15 cellular contexts compared by ENCODE assay signal in the genomic region with DNA sequence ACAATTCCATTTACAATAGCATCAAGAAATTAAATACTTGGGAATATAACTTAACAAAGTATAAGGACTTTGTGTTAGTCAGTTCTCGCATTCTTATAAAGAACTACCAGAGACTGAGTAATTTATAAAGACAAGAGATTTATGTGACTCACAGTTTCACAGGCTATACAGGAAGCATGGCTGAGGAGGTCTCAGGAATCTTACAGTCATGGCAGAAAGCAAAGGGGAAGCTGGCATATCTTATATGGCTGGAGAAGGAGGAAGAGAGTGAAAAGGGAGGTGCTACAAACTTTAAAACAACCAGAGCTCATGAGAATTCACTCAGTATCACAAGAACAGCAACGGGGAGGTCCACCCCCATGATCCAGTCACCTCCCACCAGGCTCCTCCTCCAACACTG. TPM values are rescaled to one million over a fixed set of nuclear protein-coding genes. Genes with fewer than 3 reads are reported as not detected.
DNase-seq lines count a peak whose midpoint lies in the region; ATAC-seq and TF ChIP-seq lines count a peak whose summit lies in the region.
"Had no signal": no experiment of that assay in that cellular context is flagged by ENCODE, and none has a peak within 500 bp of the region (broad histone marks: within the 10 kb centered on the region; RNA-seq: fewer than 3 reads in every experiment).

No MANE protein-coding gene starts in this region.

- H3K79me1 ChIP-seq in neuronal stem cell (ENCODE audit: low read depth, low read length): no peaks in the 10 kb centered on the region

- no peak overlapping the region for H3K4me3 ChIP-seq in neuronal stem cell (ENCODE audit: low read length in 2 of 2)

- no peaks in the 10 kb centered on the region for H3K36me3 ChIP-seq in neuronal stem cell (replicated peaks in 1 of 2; ENCODE audit: control insufficient read depth in 2 of 2, insufficient read depth in 2 of 2, low read length in 2 of 2)

- H3K4me1 ChIP-seq in neuronal stem cell (ENCODE audit: control insufficient read depth in 2 of 2, insufficient read depth in 1 of 2, low read depth in 1 of 2, low read length in 2 of 2): no peaks in the 10 kb centered on the region

- H4K8ac ChIP-seq in neuronal stem cell (ENCODE audit: low read depth, low read length): no peak overlapping the region

- H3K9ac ChIP-seq in neuronal stem cell (ENCODE audit: low read depth, low read length, poor library complexity): no peak overlapping the region

- H3K9me3 ChIP-seq in neuronal stem cell (replicated peaks in 1 of 2; ENCODE audit: control insufficient read depth in 2 of 2, insufficient read depth in 1 of 2, low read depth in 1 of 2, low read length in 2 of 2): no peaks in the 10 kb centered on the region

- H2BK15ac ChIP-seq in neuronal stem cell (ENCODE audit: low read length): no peak overlapping the region

- H3K14ac ChIP-seq in neuronal stem cell (ENCODE audit: low read length): no peak overlapping the region

- no peak for TF ChIP-seq POLR2A in erythroblast (IDR thresholded peaks at IDR 0.05; ENCODE audit: low read length)

- DNase-seq in AML-193 (lab: John Stamatoyannopoulos, UW) (peak; percentile 4 to 7), HK-2 (ENCODE audit: unreplicated experiment) (peak; percentile 29), amniotic epithelial cell (ENCODE audit: low read depth) (peak; percentile 31), iris pigment epithelial cell (ENCODE audit: low read depth) (peak; percentile 62), neuronal stem cell (ENCODE audit: low spot score) (no peak), erythroblast (lab: John Stamatoyannopoulos, UW) (no peak)
- DNase-seq in activated CD8-positive, alpha-beta memory T cell treated with anti-CD3 and anti-CD28 coated beads for 24 hours: no peak
- DNase-seq in activated CD8-positive, alpha-beta memory T cell treated with anti-CD3 and anti-CD28 coated beads, Interleukin-2, amount 10 ng/mL, durations not matched to agents 7 days and 5 days: no peak
- DNase-seq: effector CD4-positive, alpha-beta T cell; NCI-H1930; stimulated activated CD4-positive, alpha-beta T cell treated with anti-CD3 and anti-CD28 coated beads, Interleukin-15, amount 100 ng/mL, for 24 hours; stimulated activated naive CD4-positive, alpha-beta T cell had no signal

- H3K27me3 ChIP-seq in neuronal stem cell (ENCODE audit: control insufficient read depth in 3 of 3, insufficient read depth in 3 of 3, low read depth in 1 of 3, low read length in 3 of 3): no peaks in the 10 kb centered on the region

- H4K91ac ChIP-seq in neuronal stem cell (ENCODE audit: low read depth, low read length, poor library complexity): no peak overlapping the region

- CTCF ChIA-PET in activated CD8-positive, alpha-beta memory T cell treated with anti-CD3 and anti-CD28 coated beads, Interleukin-2, amount 10 ng/mL, durations not matched to agents 7 days and 5 days (lab: Charles Lee): interaction anchor here (0.7 to 1.4 kb wide), 2 partner anchors 71 to 89 kb away, joined by 3 to 4 read pairs; no protein-coding TSS in a partner anchor

- H3K27ac Mint-ChIP-seq in activated CD8-positive, alpha-beta memory T cell treated with anti-CD3 and anti-CD28 coated beads, Interleukin-2, amount 10 ng/mL, durations not matched to agents 7 days and 5 days: no peak overlapping the region
- H3K27ac Mint-ChIP-seq: nephron, WTC11 had no signal

- WGBS in neuronal stem cell (ENCODE audit: extremely low coverage in 2 of 2, insufficient read length in 2 of 2, insufficient replicate concordance in 1 of 2), 2 donors: no CpG with 5 or more reads among the region's 2 CpGs

- H2AK5ac ChIP-seq in neuronal stem cell (ENCODE audit: low read depth, low read length): no peak overlapping the region

- no peak overlapping the region for H2BK120ac ChIP-seq in neuronal stem cell (ENCODE audit: low read depth, low read length)

- no peak overlapping the region for H3K4ac ChIP-seq in neuronal stem cell (ENCODE audit: low read length)

- H3K27me3 Mint-ChIP-seq in activated CD8-positive, alpha-beta memory T cell treated with anti-CD3 and anti-CD28 coated beads, Interleukin-2, amount 10 ng/mL, durations not matched to agents 7 days and 5 days: no peaks in the 10 kb centered on the region

- H3K9me3 Mint-ChIP-seq in activated CD8-positive, alpha-beta memory T cell treated with anti-CD3 and anti-CD28 coated beads, Interleukin-2, amount 10 ng/mL, durations not matched to agents 7 days and 5 days (ENCODE audit: low read depth): no peaks in the 10 kb centered on the region
- H3K9me3 Mint-ChIP-seq: nephron, WTC11 had no signal

- H3K36me3 Mint-ChIP-seq in activated CD8-positive, alpha-beta memory T cell treated with anti-CD3 and anti-CD28 coated beads, Interleukin-2, amount 10 ng/mL, durations not matched to agents 7 days and 5 days: no peaks in the 10 kb centered on the region
- H3K36me3 Mint-ChIP-seq: WTC11 had no signal

- H3K27ac ChIP-seq in neuronal stem cell (replicated peaks; ENCODE audit: low read length): no peak overlapping the region

- H3K4me3 Mint-ChIP-seq in activated CD8-positive, alpha-beta memory T cell treated with anti-CD3 and anti-CD28 coated beads, Interleukin-2, amount 10 ng/mL, durations not matched to agents 7 days and 5 days: no peak overlapping the region
- H3K4me3 Mint-ChIP-seq: nephron, WTC11 had no signal

- ATAC-seq in activated CD8-positive, alpha-beta memory T cell treated with anti-CD3 and anti-CD28 coated beads, Interleukin-2, amount 10 ng/mL, durations not matched to agents 7 days and 5 days: no peak
- ATAC-seq: Panc1, WTC11 had no signal

- H2BK12ac ChIP-seq in neuronal stem cell (ENCODE audit: low read length): no peak overlapping the region

- no peak overlapping the region for H3K23ac ChIP-seq in neuronal stem cell (ENCODE audit: low read depth, low read length, poor library complexity)

- H2AFZ ChIP-seq in neuronal stem cell (ENCODE audit: low read length): no peak overlapping the region

- no peak overlapping the region for H3K18ac ChIP-seq in neuronal stem cell (ENCODE audit: low read length)

- H3K4me2 ChIP-seq in neuronal stem cell (ENCODE audit: insufficient read depth, low read length, poor library complexity, severe bottlenecking): no peak overlapping the region

- H2BK5ac ChIP-seq in neuronal stem cell (ENCODE audit: low read length): no peak overlapping the region

- peaks cover 7% of the 10 kb centered on the region for H3K4me1 Mint-ChIP-seq in activated CD8-positive, alpha-beta memory T cell treated with anti-CD3 and anti-CD28 coated beads, Interleukin-2, amount 10 ng/mL, durations not matched to agents 7 days and 5 days
- H3K4me1 Mint-ChIP-seq: nephron, WTC11 had no signal

RNA-seq across cellular contexts. Expression of a gene that starts 32.1 kb away (rescaled TPM):
- polyA plus RNA-seq in neuronal stem cell (2013, experiment 1 of 2): 6.9 TPM
- 7.1 TPM for polyA plus RNA-seq in neuronal stem cell (2013, experiment 2 of 2)
- total RNA-seq in activated CD8-positive, alpha-beta memory T cell treated with anti-CD3 and anti-CD28 coated beads, Interleukin-2, amount 10 ng/mL, durations not matched to agents 7 days and 5 days: 10 to 100 TPM; 25.3 to 27.9 TPM

Comparison
In these comparisons a context has a peak if more than half of its experiments do, and no peak if none do; other contexts are left out.
1. DNase-seq: peak in AML-193 (2 of 2), HK-2 (single experiment), amniotic epithelial cell (single experiment) and iris pigment epithelial cell (single experiment); none in neuronal stem cell (single experiment), activated CD8-positive, alpha-beta memory T cell treated with anti-CD3 and anti-CD28 coated beads for 24 hours (single experiment), erythroblast (0 of 2) and activated CD8-positive, alpha-beta memory T cell treated with anti-CD3 and anti-CD28 coated beads, Interleukin-2, amount 10 ng/mL, durations not matched to agents 7 days and 5 days (single experiment).